Comparison of ENCODE assay signal across 8 cellular contexts in the genomic region with DNA sequence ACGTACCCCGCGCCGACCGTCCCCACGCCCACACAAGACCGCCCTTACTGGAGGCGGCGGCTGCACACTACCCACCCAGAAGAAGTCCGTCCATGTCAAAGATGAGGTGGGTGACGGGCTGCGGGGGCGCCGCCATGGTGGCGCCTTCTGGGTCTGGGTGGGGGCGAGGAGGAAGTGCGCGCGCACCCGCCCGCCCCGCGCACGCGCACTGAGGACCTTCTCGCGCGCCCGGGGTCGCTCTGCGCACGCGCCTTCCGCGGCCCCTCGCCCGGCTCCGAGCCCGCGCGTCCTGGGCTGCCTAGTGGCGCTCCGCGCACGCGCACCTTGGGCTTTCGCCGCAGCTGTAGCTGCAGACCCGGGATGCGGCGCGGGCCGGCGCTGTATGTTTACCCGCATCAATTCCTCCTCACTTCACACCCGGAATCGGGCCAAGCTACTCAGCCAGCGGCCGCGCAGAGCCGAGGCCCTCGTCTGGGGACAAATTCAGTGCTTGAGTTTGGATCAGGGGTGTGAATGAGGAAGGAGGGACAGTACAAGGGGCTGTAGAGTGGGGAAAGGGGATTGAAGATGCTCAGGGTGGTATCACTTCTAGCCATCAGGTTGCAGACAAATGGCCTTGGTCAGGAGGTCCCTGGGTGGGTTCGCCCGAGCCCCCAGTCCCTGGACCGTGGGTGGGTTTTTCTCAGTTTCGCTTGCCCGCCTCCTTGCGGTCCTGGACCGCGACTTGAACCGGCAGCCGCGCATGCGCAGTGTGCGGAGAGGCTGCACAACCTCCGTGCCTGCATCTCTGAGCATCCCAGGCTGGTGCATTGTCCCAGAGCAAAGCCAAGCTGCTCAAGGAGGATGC. TPM values are rescaled to one million over a fixed set of nuclear protein-coding genes. Genes with fewer than 3 reads are reported as not detected.
DNase-seq lines count a peak whose midpoint lies in the region; ATAC-seq and TF ChIP-seq lines count a peak whose summit lies in the region.

TSS of gene PUDP (minus strand) at position 176 of the 847 bp plus-strand sequence. CDS start at position 136, 40 bp downstream.

- peak within 1 kb of the TSS; percentile 81 for H3K9ac ChIP-seq in mammary epithelial cell (ENCODE audit: insufficient read depth, low read length)

- WGBS in mammary epithelial cell (ENCODE audit: low coverage, missing lambda C conversion rate), result 0% methylated on average over 10 of the region's 76 CpGs

- H3K79me2 ChIP-seq in mammary epithelial cell (ENCODE audit: insufficient read depth, low read length), result peaks cover 38% of the 10 kb centered on the region

- H3K27ac Mint-ChIP-seq in immature natural killer cell, result peak within 1 kb of the TSS; percentile 81 to 96 (median 93)

- H2AFZ ChIP-seq in mammary epithelial cell (ENCODE audit: low read depth, low read length), result peak within 1 kb of the TSS; percentile 100

- no peaks in the 10 kb centered on the region for H3K9me3 ChIP-seq in mammary epithelial cell (replicated peaks; ENCODE audit: insufficient read depth, low read length)

- H3K36me3 Mint-ChIP-seq in immature natural killer cell, result no peaks in the 10 kb centered on the region

- peaks cover 21 to 33% of the 10 kb centered on the region in 2 donors for H3K4me1 Mint-ChIP-seq in immature natural killer cell

- ATAC-seq in GM18870 (IDR thresholded peaks at IDR 0.05; ENCODE audit: unreplicated experiment) (peak; percentile 60), HG03103 (IDR thresholded peaks at IDR 0.05; ENCODE audit: low read depth, unreplicated experiment) (peak; percentile 46)

- no peaks in the 10 kb centered on the region for H3K9me3 Mint-ChIP-seq in immature natural killer cell

- H4K20me1 ChIP-seq in mammary epithelial cell (ENCODE audit: insufficient read depth, low read length), result peaks cover 3% of the 10 kb centered on the region

- dilution Hi-C loops in mammary epithelial cell (cut with HindIII; ENCODE audit: low sequenced_read_pairs), result no loop called here

- no peaks in the 10 kb centered on the region for H3K27me3 ChIP-seq in mammary epithelial cell (ENCODE audit: insufficient read depth, low read length)

- peak within 1 kb of the TSS; percentile 49 for H3K27ac ChIP-seq in mammary epithelial cell (ENCODE audit: insufficient read depth, low read depth, low read length)

- BruUV-seq in mammary epithelial cell (replicated peaks; lab: Mats Ljungman, UMichigan), result no TSS peak

- DNase-seq in AG04449 (ENCODE audit: low read depth, low spot score), result no peak
- DNase-seq in NCI-H2196 treated with DMSO at 0.1 percent for 48 hours (lab: John Stamatoyannopoulos, UW; ENCODE audit: unreplicated experiment), result peak; percentile 56
- DNase-seq in mammary epithelial cell, result peak; percentile 76
- peak; percentile 93 to 96 (median 96) for DNase-seq in immature natural killer cell
- peak; percentile 67 for DNase-seq in smooth muscle cell of the brain vasculature (ENCODE audit: low read depth, low spot score)

- H3K4me2 ChIP-seq in mammary epithelial cell (ENCODE audit: insufficient read depth, low read depth, low read length), result peak within 1 kb of the TSS; percentile 82

- H3K4me3 ChIP-seq in AG04449 (ENCODE audit: low read depth, low read length), result peak within 1 kb of the TSS; percentile 83
- H3K4me3 ChIP-seq in WI38 (ENCODE audit: low read depth, low read length), result peak within 1 kb of the TSS; percentile 97
- H3K4me3 ChIP-seq in mammary epithelial cell (replicated peaks in 1 of 3; ENCODE audit: insufficient read depth in 1 of 3, low read depth in 2 of 3, low read length in 3 of 3), result peak within 1 kb of the TSS; percentile 71 to 97 (median 78)

- intact Hi-C loops in mammary epithelial cell (cut with micrococcal nuclease), result loop anchor here (2.0 kb wide), 1 partner anchor 15 kb away; no protein-coding TSS in a partner anchor

- CTCF ChIA-PET in AG04449 (lab: Yijun Ruan, JAX) (no interaction called here), mammary epithelial cell (lab: Charles Lee; ENCODE audit: low non-redundant PET) (no interaction called here)

- POLR2A ChIA-PET in AG04449 (lab: Yijun Ruan, JAX), result interaction anchor here (0.9 kb wide), 1 partner anchor 10 kb away, joined by 3 read pairs; no protein-coding TSS in a partner anchor

- peak within 1 kb of the TSS; percentile 89 to 95 (median 94) for H3K4me3 Mint-ChIP-seq in immature natural killer cell

- TF ChIP-seq CTCF in AG04449 (IDR thresholded peaks at IDR 0.05; ENCODE audit: insufficient read depth, low read length, missing control alignments), result no peak
- peak; percentile 34 for TF ChIP-seq CTCF in WI38 (IDR thresholded peaks at IDR 0.05; ENCODE audit: low read depth, low read length)
- peak in 1 of 2 donors; percentile 31 for TF ChIP-seq CTCF in mammary epithelial cell (conservative IDR thresholded peaks at IDR 0.05 in 1 of 2, IDR thresholded peaks at IDR 0.05 in 1 of 2; ENCODE audit: extremely low read depth in 1 of 2, insufficient read depth in 1 of 2, low read depth in 1 of 2, low read length in 2 of 2)

- H3K27me3 Mint-ChIP-seq in immature natural killer cell (ENCODE audit: low read depth in 3 of 3), result peaks cover 20 to 22% (median 20%) of the 10 kb centered on the region in 3 donors

- in situ Hi-C loops in mammary epithelial cell (cut with MboI; ENCODE audit: low sequenced_read_pairs in 2 of 2), result no loop called here

- H3K4me1 ChIP-seq in mammary epithelial cell (ENCODE audit: insufficient read depth, low read length), result no peaks in the 10 kb centered on the region

- H3K36me3 ChIP-seq in mammary epithelial cell (ENCODE audit: insufficient read depth, low read length), result no peaks in the 10 kb centered on the region

RNA-seq across cellular contexts. Expression of gene PUDP, which starts in this region (rescaled TPM):
- total RNA-seq in mammary epithelial cell, result 10 to 100 TPM in 1 of 2 donors, 1 to 10 TPM in 1; 6.8 to 19.1 TPM
- polyA plus RNA-seq in mammary epithelial cell, result 26.1 TPM
- polyA minus RNA-seq in mammary epithelial cell, result 37.6 TPM
- 10 to 100 TPM in 2 of 3 donors, 1 to 10 TPM in 1; 5.4 to 17.4 (median 13.0) TPM for polyA plus RNA-seq in immature natural killer cell
